8 cellular contexts compared by ENCODE assay signal in genomic region chr6:46090115-46091079, GRCh38. TPM values are rescaled to one million over a fixed set of nuclear protein-coding genes. Genes with fewer than 3 reads are reported as not detected.
A peak's percentile ranks its signal among the peaks of the same experiment; 100 is the strongest.
DNase-seq lines count a peak whose midpoint lies in the region; ATAC-seq and TF ChIP-seq lines count a peak whose summit lies in the region.

No MANE protein-coding gene starts in this region.

- peaks cover 2% of the 10 kb centered on the region for H3K9me3 ChIP-seq in smooth muscle cell (replicated peaks; ENCODE audit: low read depth)

- no peak overlapping the region for H3K27ac ChIP-seq in smooth muscle cell (ENCODE audit: low read depth)

- H3K36me3 ChIP-seq in smooth muscle cell (ENCODE audit: low read depth): no peaks in the 10 kb centered on the region

- H3K36me3 Mint-ChIP-seq in T-helper 2 cell treated with Interferon-gamma antibody and Interleukin-4, amounts not matched to agents 5 μg/mL and 100 μg/mL, for 36 hours (ENCODE audit: low read depth): no peaks in the 10 kb centered on the region

- H3K4me2 ChIP-seq in smooth muscle cell: no peak overlapping the region

- H3K4me1 ChIP-seq in smooth muscle cell (ENCODE audit: low read depth): no peaks in the 10 kb centered on the region

- 40% methylated on average over 10 of the region's 10 CpGs for WGBS in smooth muscle cell (ENCODE audit: low lambda C conversion rate)

- H3K9me3 Mint-ChIP-seq in T-helper 2 cell treated with Interferon-gamma antibody and Interleukin-4, amounts not matched to agents 5 μg/mL and 100 μg/mL, for 36 hours: peaks cover 7% of the 10 kb centered on the region

- H4K20me1 ChIP-seq in smooth muscle cell (ENCODE audit: low read depth): no peaks in the 10 kb centered on the region

- H3K4me3 ChIP-seq in NB4 (ENCODE audit: low read depth, low read length) (no peak overlapping the region), astrocyte of the cerebellum (ENCODE audit: low read depth, low read length) (no peak overlapping the region), smooth muscle cell (no peak overlapping the region)

- H3K4me1 Mint-ChIP-seq in T-helper 2 cell treated with Interferon-gamma antibody and Interleukin-4, amounts not matched to agents 5 μg/mL and 100 μg/mL, for 36 hours (ENCODE audit: low read depth): peaks cover 2% of the 10 kb centered on the region

- no peaks in the 10 kb centered on the region for H3F3A ChIP-seq in smooth muscle cell (ENCODE audit: low read depth)

- no peak overlapping the region for H2AFZ ChIP-seq in smooth muscle cell (ENCODE audit: low read depth)

- no peak for TF ChIP-seq POLR2A in NB4 (IDR thresholded peaks at IDR 0.05; ENCODE audit: extremely low read depth, insufficient read length)

- peak; percentile 67 for DNase-seq in AG08396 (ENCODE audit: low spot score)
- peak; percentile 58 for DNase-seq in NB4 (ENCODE audit: low read depth)
- peak; percentile 38 for DNase-seq in T-helper 2 cell treated with Interferon-gamma antibody and Interleukin-4, amounts not matched to agents 5 μg/mL and 100 μg/mL, for 36 hours (ENCODE audit: low spot score)
- peak; percentile 27 for DNase-seq in astrocyte of the cerebellum (ENCODE audit: low read depth)
- DNase-seq in hepatic stellate cell (ENCODE audit: low spot score): peak; percentile 30
- DNase-seq in smooth muscle cell (lab: John Stamatoyannopoulos, UW; ENCODE audit: unreplicated experiment): no peak

- no peak overlapping the region for H3K27ac Mint-ChIP-seq in T-helper 2 cell treated with Interferon-gamma antibody and Interleukin-4, amounts not matched to agents 5 μg/mL and 100 μg/mL, for 36 hours

- in situ Hi-C loops in astrocyte of the cerebellum (cut with HindIII; ENCODE audit: low sequenced_read_pairs): no loop called here

- H3K27me3 ChIP-seq in smooth muscle cell (ENCODE audit: low read depth): peaks cover 5% of the 10 kb centered on the region

- TF ChIP-seq CTCF in NB4 (IDR thresholded peaks at IDR 0.05; ENCODE audit: low read depth, low read length): peak; percentile 74
- peak; percentile 76 for TF ChIP-seq CTCF in astrocyte of the cerebellum (IDR thresholded peaks at IDR 0.05; ENCODE audit: low read depth, low read length, missing control alignments)
- peak; percentile 79 for TF ChIP-seq CTCF in smooth muscle cell (IDR thresholded peaks at IDR 0.05; ENCODE audit: borderline replicate concordance, insufficient read depth, poor library complexity, severe bottlenecking)

- ATAC-seq in GM18861 (IDR thresholded peaks at IDR 0.05; ENCODE audit: unreplicated experiment): peak; percentile 52
- ATAC-seq in GM19463 (IDR thresholded peaks at IDR 0.05; ENCODE audit: unreplicated experiment): no peak

- no peak overlapping the region for H3K9ac ChIP-seq in smooth muscle cell (ENCODE audit: low read depth)

- peaks cover 39% of the 10 kb centered on the region for H3K27me3 Mint-ChIP-seq in T-helper 2 cell treated with Interferon-gamma antibody and Interleukin-4, amounts not matched to agents 5 μg/mL and 100 μg/mL, for 36 hours (ENCODE audit: low read depth)

- H3K79me2 ChIP-seq in smooth muscle cell (ENCODE audit: low read depth): no peaks in the 10 kb centered on the region

- no peak overlapping the region for H3K4me3 Mint-ChIP-seq in T-helper 2 cell treated with Interferon-gamma antibody and Interleukin-4, amounts not matched to agents 5 μg/mL and 100 μg/mL, for 36 hours

RNA-seq across cellular contexts. Expression of gene ENPP4, which starts 39.4 kb away (rescaled TPM):
- 1.5 and 1.6 TPM in 2 replicates for total RNA-seq in smooth muscle cell
- 0.31 and 0.86 TPM in 2 replicates for polyA plus RNA-seq in smooth muscle cell
